In genomic region chr13:24271611-24272451, GRCh38 we compare ENCODE assay signal across 9 cellular contexts. TPM values are rescaled to one million over a fixed set of nuclear protein-coding genes. Genes with fewer than 3 reads are reported as not detected.
A peak's percentile ranks its signal among the peaks of the same experiment; 100 is the strongest.
DNase-seq lines count a peak whose midpoint lies in the region; ATAC-seq and TF ChIP-seq lines count a peak whose summit lies in the region.
"Had no signal": no experiment of that assay in that cellular context is flagged by ENCODE, and none has a peak within 500 bp of the region (broad histone marks: within the 10 kb centered on the region; RNA-seq: fewer than 3 reads in every experiment).

No MANE protein-coding gene starts in this region.

- intact Hi-C loops in Caco-2 (cut with micrococcal nuclease; ENCODE audit: unreplicated experiment) = no loop called here

- no peaks in the 10 kb centered on the region; the same call in 1 of the 2 replicates for H3K36me3 ChIP-seq in Caco-2 (ENCODE audit: control insufficient read depth, insufficient read depth, low read length)

- H3K4me3 Mint-ChIP-seq in Caco-2 (ENCODE audit: unreplicated experiment) (peak overlapping the region; percentile 53), IgD-negative memory B cell (peak overlapping the region; percentile 87 to 98 (median 91)), mesothelial cell of epicardium (peak overlapping the region; percentile 44)

- peaks cover 24% of the 10 kb centered on the region for H3K4me1 ChIP-seq in Caco-2

- POLR2A ChIA-PET in Caco-2 (lab: Charles Lee) = no interaction called here

- BruUV-seq in Caco-2 (replicated peaks; lab: Mats Ljungman, UMichigan) = no TSS peak

- CTCF ChIA-PET in Caco-2 (lab: Charles Lee) = no interaction called here

- DNase-seq in Caco-2 (peak in 1 of 2 experiments; percentile 6), mesothelial cell of epicardium (ENCODE audit: low spot score in 2 of 2, unreplicated experiment in 2 of 2) (no peak), substantia nigra (lab: John Stamatoyannopoulos, UW) (peak in 48 of 49 donors; percentile 21 to 90 (median 62)), NCI-H1105 treated with DMSO at 0.1 percent for 48 hours (lab: John Stamatoyannopoulos, UW) (no peak)
- DNase-seq in activated CD4-positive, alpha-beta T cell treated with anti-CD3 and anti-CD28 coated beads, Interleukin-2, amount 50 U/mL, for 24 hours (ENCODE audit: low read depth in 1 of 2, low spot score in 1 of 2) = peak; percentile 32 to 58
- peak; percentile 46 for DNase-seq in effector CD8-positive, alpha-beta T cell (lab: John Stamatoyannopoulos, UW)

- TF ChIP-seq CTCF in Caco-2 (IDR thresholded peaks at IDR 0.05; ENCODE audit: insufficient read depth in 1 of 2, low read depth in 1 of 2, low read length in 1 of 2, severe bottlenecking in 1 of 2, unreplicated experiment in 1 of 2) = no peak
- no peak for TF ChIP-seq CTCF in mesothelial cell of epicardium (IDR thresholded peaks at IDR 0.05; ENCODE audit: unreplicated experiment)

- H3K27me3 Mint-ChIP-seq in Caco-2 (ENCODE audit: insufficient read depth, unreplicated experiment) (no peaks in the 10 kb centered on the region), IgD-negative memory B cell (no peaks in the 10 kb centered on the region), mesothelial cell of epicardium (ENCODE audit: low read depth) (no peaks in the 10 kb centered on the region)

- H3K9me3 Mint-ChIP-seq in Caco-2 (ENCODE audit: unreplicated experiment) = no peaks in the 10 kb centered on the region
- no peaks in the 10 kb centered on the region for H3K9me3 Mint-ChIP-seq in IgD-negative memory B cell
- no peaks in the 10 kb centered on the region for H3K9me3 Mint-ChIP-seq in mesothelial cell of epicardium

- H3K27ac ChIP-seq in substantia nigra (ENCODE audit: low read depth, low read length, poor library complexity, severe bottlenecking) = peak overlapping the region; percentile 92

- ATAC-seq in GM21515 (IDR thresholded peaks at IDR 0.05; ENCODE audit: unreplicated experiment) = peak; percentile 50

- no peak overlapping the region for H3K4me3 ChIP-seq in Caco-2 (ENCODE audit: low read depth, low read length)

- no peaks in the 10 kb centered on the region for H3K27me3 ChIP-seq in Caco-2 (replicated peaks; ENCODE audit: control insufficient read depth, insufficient read depth, low read length)

- H3K36me3 Mint-ChIP-seq in Caco-2 (ENCODE audit: insufficient read depth, unreplicated experiment) (no peaks in the 10 kb centered on the region), IgD-negative memory B cell (no peaks in the 10 kb centered on the region), mesothelial cell of epicardium (no peaks in the 10 kb centered on the region)

- H3K9me3 ChIP-seq in Caco-2 = no peaks in the 10 kb centered on the region

- peak overlapping the region; percentile 8 for H3K27ac Mint-ChIP-seq in Caco-2 (ENCODE audit: unreplicated experiment)
- peak overlapping the region; percentile 95 to 99 (median 97) for H3K27ac Mint-ChIP-seq in IgD-negative memory B cell
- H3K27ac Mint-ChIP-seq in mesothelial cell of epicardium = peak overlapping the region; percentile 86

- H3K4me1 Mint-ChIP-seq in Caco-2 (ENCODE audit: low read depth, unreplicated experiment) = peaks cover 13% of the 10 kb centered on the region
- H3K4me1 Mint-ChIP-seq in IgD-negative memory B cell = peaks cover 44 to 60% (median 49%) of the 10 kb centered on the region in 3 donors
- peaks cover 39% of the 10 kb centered on the region for H3K4me1 Mint-ChIP-seq in mesothelial cell of epicardium

RNA-seq across cellular contexts. Expression of gene C1QTNF9, which starts 37.5 kb away (rescaled TPM):
- total RNA-seq in Caco-2 (2022) (not detected in 2 replicates), mesothelial cell of epicardium (not detected in 3 replicates)
- polyA plus RNA-seq in IgD-negative memory B cell = not detected
- total RNA-seq: NCI-H460 had no signal

Comparison
In these comparisons a context has a peak if more than half of its experiments do, and no peak if none do; other contexts are left out.
1. DNase-seq: peak in activated CD4-positive, alpha-beta T cell treated with anti-CD3 and anti-CD28 coated beads, Interleukin-2, amount 50 U/mL, for 24 hours (2 of 2), effector CD8-positive, alpha-beta T cell (single experiment) and substantia nigra (48 of 49); none in mesothelial cell of epicardium (0 of 2) and NCI-H1105 treated with DMSO at 0.1 percent for 48 hours (single experiment).
2. H3K27ac Mint-ChIP-seq: peak in every context shown above with its lines; median percentile 97 in IgD-negative memory B cell; 86 in mesothelial cell of epicardium; 8 in Caco-2.
3. Peak in every context shown above with its lines, with median percentiles within 50 percentile points of each other: H3K4me3 Mint-ChIP-seq.